Comparison of ENCODE assay signal across 25 cellular contexts in the genomic region with DNA sequence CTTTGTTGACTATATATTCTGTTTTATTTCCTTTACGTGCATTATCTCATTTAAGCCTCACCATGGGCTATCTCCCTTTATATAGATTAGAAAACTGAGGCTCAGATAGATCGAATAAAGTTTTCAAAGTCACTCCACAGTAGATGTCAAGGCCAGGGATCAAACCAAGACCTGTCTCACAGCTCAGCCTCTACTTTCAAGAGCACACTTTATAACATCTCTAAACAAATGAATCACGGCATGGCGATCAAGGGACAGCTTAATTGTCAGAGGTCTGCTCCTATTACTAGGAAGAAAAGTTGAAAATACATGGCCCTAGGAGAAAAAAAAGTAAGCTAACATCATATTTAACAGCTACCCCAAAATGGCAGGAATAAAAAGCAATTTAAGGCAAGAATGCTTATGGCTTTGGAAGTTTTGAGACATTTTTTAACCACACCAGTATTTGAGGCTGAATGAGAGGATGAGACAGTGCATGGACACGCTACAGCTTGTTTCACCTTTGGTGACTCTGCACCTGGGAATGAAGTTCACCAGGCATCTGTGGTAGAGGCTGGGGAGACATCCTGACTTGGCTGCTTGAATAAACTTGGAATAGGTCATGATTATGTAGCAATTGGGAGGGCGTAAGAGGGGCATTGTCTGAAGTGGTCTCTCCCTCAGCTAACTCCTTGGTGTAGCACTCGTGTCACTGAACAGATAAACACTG.
DNase-seq lines count a peak whose midpoint lies in the region; ATAC-seq, FAIRE-seq and TF ChIP-seq lines count a peak whose summit lies in the region.
"Had no signal": no experiment of that assay in that cellular context is flagged by ENCODE, and none has a peak within 500 bp of the region (broad histone marks: within the 10 kb centered on the region; RNA-seq: fewer than 3 reads in every experiment).

No MANE protein-coding gene starts in this region.

- no peaks in the 10 kb centered on the region for H3K9me3 ChIP-seq in astrocyte (ENCODE audit: insufficient read depth, low read depth, low read length)
- H3K9me3 ChIP-seq in mesenchymal stem cell (ENCODE audit: control insufficient read depth, low read length), result no peaks in the 10 kb centered on the region
- H3K9me3 ChIP-seq in right lobe of liver, result no peaks in the 10 kb centered on the region
- H3K9me3 ChIP-seq in neural progenitor cell (ENCODE audit: low read depth), result no peaks in the 10 kb centered on the region
- H3K9me3 ChIP-seq: BLaER1 treated with 17β-estradiol and CSF1 and Interleukin-3, amounts not matched to agents 10 nM and 100 nM; Caco-2 had no signal

- no peak overlapping the region for H3K9ac ChIP-seq in astrocyte (ENCODE audit: low read length)
- H3K9ac ChIP-seq in mesenchymal stem cell (ENCODE audit: low read length), result no peak overlapping the region
- no peak overlapping the region for H3K9ac ChIP-seq in neural progenitor cell
- H3K9ac ChIP-seq: BLaER1 treated with 17β-estradiol and CSF1 and Interleukin-3, amounts not matched to agents 10 nM and 100 nM had no signal

- WGBS in mesenchymal stem cell, result 95% methylated on average over 4 of the region's 7 CpGs
- WGBS in right lobe of liver (ENCODE audit: insufficient coverage, low coverage, low lambda C conversion rate, missing lambda C conversion rate), result 85% methylated on average over 6 of the region's 7 CpGs

- H3K79me1 ChIP-seq in mesenchymal stem cell (replicated peaks; ENCODE audit: low read length, poor library complexity, severe bottlenecking), result peaks cover 11% of the 10 kb centered on the region

- H3K36me3 ChIP-seq in GM23338 (ENCODE audit: insufficient read depth) (no peaks in the 10 kb centered on the region), astrocyte (ENCODE audit: insufficient read depth, low read length) (no peaks in the 10 kb centered on the region), mesenchymal stem cell (ENCODE audit: control insufficient read depth in 1 of 2, insufficient read depth in 2 of 2, low read depth in 1 of 2, low read length in 2 of 2) (peaks cover 0 to 2% of the 10 kb centered on the region in 2 experiments), right lobe of liver (no peaks in the 10 kb centered on the region), neural progenitor cell (no peaks in the 10 kb centered on the region)

- H4K91ac ChIP-seq in mesenchymal stem cell (ENCODE audit: low read length), result no peak overlapping the region

- H3K27me3 ChIP-seq in GM23338 (ENCODE audit: insufficient read depth), result no peaks in the 10 kb centered on the region
- H3K27me3 ChIP-seq in astrocyte (ENCODE audit: insufficient read depth, low read length), result no peaks in the 10 kb centered on the region
- H3K27me3 ChIP-seq in mesenchymal stem cell (ENCODE audit: control insufficient read depth in 1 of 2, insufficient read depth in 1 of 2, low read length in 2 of 2), result no peaks in the 10 kb centered on the region
- H3K27me3 ChIP-seq in right lobe of liver, result no peaks in the 10 kb centered on the region
- no peaks in the 10 kb centered on the region for H3K27me3 ChIP-seq in neural progenitor cell
- H3K27me3 ChIP-seq: BLaER1 treated with 17β-estradiol and CSF1 and Interleukin-3, amounts not matched to agents 10 nM and 100 nM had no signal

- H4K20me1 ChIP-seq in GM23338 (replicated peaks; ENCODE audit: insufficient read depth) (no peaks in the 10 kb centered on the region), astrocyte (ENCODE audit: insufficient read depth, low read length) (no peaks in the 10 kb centered on the region), neural progenitor cell (ENCODE audit: low read depth) (no peaks in the 10 kb centered on the region)
- H4K20me1 ChIP-seq: BLaER1 treated with 17β-estradiol and CSF1 and Interleukin-3, amounts not matched to agents 10 nM and 100 nM had no signal

- H3K4me3 Mint-ChIP-seq in GM23338, result no peak overlapping the region
- H3K4me3 Mint-ChIP-seq in astrocyte (ENCODE audit: unreplicated experiment), result no peak overlapping the region
- no peak overlapping the region for H3K4me3 Mint-ChIP-seq in neural progenitor cell
- H3K4me3 Mint-ChIP-seq: CD4-positive, alpha-beta memory T cell had no signal

- peak overlapping the region; percentile 34; the same call in 1 of the 2 replicates for H3K27ac Mint-ChIP-seq in GM23338
- peak overlapping the region; percentile 98 for H3K27ac Mint-ChIP-seq in astrocyte (ENCODE audit: unreplicated experiment)
- no peak overlapping the region for H3K27ac Mint-ChIP-seq in neural progenitor cell
- H3K27ac Mint-ChIP-seq: CD4-positive, alpha-beta memory T cell had no signal

- no peak overlapping the region for H3K23ac ChIP-seq in mesenchymal stem cell (ENCODE audit: low read length in 2 of 2)

- ATAC-seq in GM23338, result no peak
- no peak for ATAC-seq in right lobe of liver

- H3K4me1 ChIP-seq in GM23338 (ENCODE audit: insufficient read depth) (no peaks in the 10 kb centered on the region), astrocyte (ENCODE audit: insufficient read depth, low read length) (peaks cover 7% of the 10 kb centered on the region), mesenchymal stem cell (ENCODE audit: control insufficient read depth, insufficient read depth, low read depth, low read length) (no peaks in the 10 kb centered on the region), right lobe of liver (no peaks in the 10 kb centered on the region), neural progenitor cell (peaks cover 5% of the 10 kb centered on the region)
- H3K4me1 ChIP-seq: BLaER1 treated with 17β-estradiol and CSF1 and Interleukin-3, amounts not matched to agents 10 nM and 100 nM had no signal

- H4K8ac ChIP-seq in mesenchymal stem cell (ENCODE audit: low read length), result no peak overlapping the region

- H3K14ac ChIP-seq in mesenchymal stem cell (ENCODE audit: low read length in 2 of 2), result no peak overlapping the region

- no peak overlapping the region for H2BK5ac ChIP-seq in mesenchymal stem cell (ENCODE audit: low read depth, low read length, poor library complexity, severe bottlenecking)

- DNase-seq in GM23338 (ENCODE audit: low spot score) (no peak), astrocyte (ENCODE audit: low read depth) (no peak), epithelial cell of prostate (ENCODE audit: low read depth, low spot score) (peak; percentile 86), mesenchymal stem cell (no peak), NCI-H2107 treated with DMSO at 0.1 percent for 48 hours (lab: John Stamatoyannopoulos, UW; ENCODE audit: unreplicated experiment) (no peak), right lobe of liver (no peak), posterior cingulate gyrus (no peak), neural progenitor cell (ENCODE audit: low spot score) (no peak)
- DNase-seq: ACHN; Caco-2; CD4-positive, alpha-beta memory T cell; DMS153; H7; KBM-7; NCI-H1092 treated with DMSO at 0.1 percent for 48 hours; NCI-H1436 treated with DMSO at 0.1 percent for 48 hours; NCI-H1930; NCI-H2171; NCI-H524 treated with DMSO at 0.1 percent for 48 hours; NCI-H82; Right ventricle myocardium superior had no signal

- intact Hi-C loops in right lobe of liver (cut with DNase I) (no loop called here), posterior cingulate gyrus (cut with DNase I) (no loop called here)

- H3K27ac ChIP-seq in GM23338 (ENCODE audit: low read depth) (no peak overlapping the region), astrocyte (ENCODE audit: low read depth, low read length) (no peak overlapping the region), epithelial cell of prostate (peak overlapping the region; percentile 90), mesenchymal stem cell (ENCODE audit: low read length, poor library complexity, severe bottlenecking) (no peak overlapping the region), right lobe of liver (no peak overlapping the region), neural progenitor cell (no peak overlapping the region)
- H3K27ac ChIP-seq: 22Rv1; BLaER1 treated with 17β-estradiol and CSF1 and Interleukin-3, amounts not matched to agents 10 nM and 100 nM had no signal

- no peak for TF ChIP-seq POLR2A in right lobe of liver (IDR thresholded peaks at IDR 0.05)

- H2BK15ac ChIP-seq in mesenchymal stem cell (ENCODE audit: low read depth, poor library complexity, severe bottlenecking), result no peak overlapping the region

- H3K36me3 Mint-ChIP-seq in GM23338 (ENCODE audit: low read depth) (no peaks in the 10 kb centered on the region), astrocyte (ENCODE audit: low read depth, unreplicated experiment) (peaks cover 10% of the 10 kb centered on the region), neural progenitor cell (peaks cover 9% of the 10 kb centered on the region)
- H3K36me3 Mint-ChIP-seq: CD4-positive, alpha-beta memory T cell had no signal

- no peak for FAIRE-seq in astrocyte (lab: Jason Lieb, UNC)
- FAIRE-seq: GM12892, RCC 7860 had no signal

- no peak overlapping the region for H2BK120ac ChIP-seq in mesenchymal stem cell (ENCODE audit: low read depth, low read length)

- peaks cover 16% of the 10 kb centered on the region for H3K4me1 Mint-ChIP-seq in GM23338
- peaks cover 36% of the 10 kb centered on the region for H3K4me1 Mint-ChIP-seq in astrocyte (ENCODE audit: low read depth, unreplicated experiment)
- peaks cover 24% of the 10 kb centered on the region for H3K4me1 Mint-ChIP-seq in neural progenitor cell
- H3K4me1 Mint-ChIP-seq: CD4-positive, alpha-beta memory T cell had no signal

- H2AK5ac ChIP-seq in mesenchymal stem cell (ENCODE audit: low read length, severe bottlenecking), result peak overlapping the region; percentile 53

- H3K4ac ChIP-seq in mesenchymal stem cell (ENCODE audit: low read depth in 1 of 2, low read length in 2 of 2), result no peak overlapping the region

- TF ChIP-seq CTCF in GM23338 (conservative IDR thresholded peaks at IDR 0.05; ENCODE audit: low read depth in 2 of 2) (no peak), astrocyte (IDR thresholded peaks at IDR 0.05; ENCODE audit: insufficient read depth, low read depth, low read length) (no peak), right lobe of liver (IDR thresholded peaks at IDR 0.05) (no peak), neural progenitor cell (IDR thresholded peaks at IDR 0.05) (no peak)

- H3K79me2 ChIP-seq in GM23338 (replicated peaks; ENCODE audit: insufficient read depth) (no peaks in the 10 kb centered on the region), astrocyte (ENCODE audit: insufficient read depth, low read length) (no peaks in the 10 kb centered on the region), neural progenitor cell (ENCODE audit: low read depth) (no peaks in the 10 kb centered on the region)

- H3K4me2 ChIP-seq in GM23338 (no peak overlapping the region), astrocyte (ENCODE audit: low read length) (no peak overlapping the region), mesenchymal stem cell (ENCODE audit: low read length, poor library complexity, severe bottlenecking) (no peak overlapping the region), neural progenitor cell (no peak overlapping the region)
- H3K4me2 ChIP-seq: BLaER1 treated with 17β-estradiol and CSF1 and Interleukin-3, amounts not matched to agents 10 nM and 100 nM had no signal

- H2BK12ac ChIP-seq in mesenchymal stem cell (ENCODE audit: low read length in 2 of 2), result no peak overlapping the region

- H3F3A ChIP-seq in GM23338 (replicated peaks; ENCODE audit: low read depth) (no peaks in the 10 kb centered on the region), neural progenitor cell (ENCODE audit: low read depth) (no peaks in the 10 kb centered on the region)

- H3K9me3 Mint-ChIP-seq in GM23338 (no peaks in the 10 kb centered on the region), astrocyte (ENCODE audit: unreplicated experiment) (no peaks in the 10 kb centered on the region), neural progenitor cell (no peaks in the 10 kb centered on the region)

- peaks cover 15% of the 10 kb centered on the region; the same call in 1 of the 2 replicates for H3K9me2 ChIP-seq in GM23338 (ENCODE audit: insufficient read depth)

- H3K27me3 Mint-ChIP-seq in GM23338 (ENCODE audit: insufficient read depth, low read depth, poor library complexity), result peaks cover 4% of the 10 kb centered on the region
- H3K27me3 Mint-ChIP-seq in astrocyte (ENCODE audit: low read depth, unreplicated experiment), result no peaks in the 10 kb centered on the region
- H3K27me3 Mint-ChIP-seq in neural progenitor cell (ENCODE audit: insufficient read depth, low read depth), result no peaks in the 10 kb centered on the region
- H3K27me3 Mint-ChIP-seq: CD4-positive, alpha-beta memory T cell had no signal

- H3K4me3 ChIP-seq in GM23338 (no peak overlapping the region), astrocyte (ENCODE audit: insufficient read depth, low read depth, low read length) (no peak overlapping the region), mesenchymal stem cell (ENCODE audit: insufficient read depth in 1 of 2, low read depth in 1 of 2, low read length in 2 of 2) (no peak overlapping the region), right lobe of liver (no peak overlapping the region), neural progenitor cell (no peak overlapping the region)
- H3K4me3 ChIP-seq: BLaER1 treated with 17β-estradiol and CSF1 and Interleukin-3, amounts not matched to agents 10 nM and 100 nM had no signal

- H3K18ac ChIP-seq in mesenchymal stem cell (ENCODE audit: low read depth in 1 of 2, low read length in 2 of 2), result no peak overlapping the region

- H2AFZ ChIP-seq in GM23338 (no peak overlapping the region), astrocyte (ENCODE audit: low read depth, low read length) (no peak overlapping the region), mesenchymal stem cell (ENCODE audit: low read depth, low read length) (no peak overlapping the region), neural progenitor cell (replicated peaks) (no peak overlapping the region)
